Comparison of ENCODE assay signal across 1 cellular context in the genomic region with DNA sequence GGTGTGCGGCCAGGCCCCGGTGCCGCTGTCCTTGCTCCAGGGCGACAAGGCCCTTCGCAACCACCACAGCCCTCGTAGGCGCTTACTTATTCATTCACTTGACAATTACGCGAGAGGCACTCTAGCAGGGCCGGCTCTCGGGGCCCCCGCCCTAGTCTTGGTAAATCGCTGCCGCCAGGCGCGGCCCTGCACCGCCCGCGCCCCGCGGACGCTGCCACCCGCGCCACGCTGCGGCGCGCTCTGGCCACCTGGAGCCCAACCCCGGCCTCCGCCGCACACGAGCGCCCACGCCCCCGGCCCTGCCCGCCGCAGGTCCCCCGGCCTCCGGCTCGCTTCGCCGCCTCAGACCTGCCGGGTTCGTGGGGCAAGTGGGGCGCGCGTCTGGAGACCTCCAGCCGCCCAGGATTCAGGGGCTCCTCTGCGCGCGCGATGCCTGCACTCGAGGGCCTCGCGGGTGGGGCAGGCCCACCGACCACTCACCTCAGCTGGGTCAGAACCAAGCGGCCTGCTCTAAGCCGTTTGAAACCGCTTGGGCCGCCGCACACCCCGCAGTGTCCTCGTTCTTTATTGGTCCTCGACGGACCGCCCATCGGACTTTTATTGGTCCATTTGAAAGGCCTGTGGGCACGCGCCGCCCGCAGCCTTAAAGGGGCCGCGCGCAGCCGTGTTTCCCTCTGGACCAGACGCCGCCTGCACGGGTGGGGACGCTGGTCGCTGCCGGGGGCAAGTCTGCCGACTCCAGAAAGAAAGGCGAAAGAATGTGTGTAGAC.
A peak's percentile ranks its signal among the peaks of the same experiment; 100 is the strongest.
TF ChIP-seq lines count a peak whose summit lies in the region.

CKAP5 (minus strand) TSS at position 541 of the 770 bp plus-strand sequence. CDS start 25,049 bp downstream, outside the sequence.

TF ChIP-seq in HepG2, 621 proteins besides CTCF, POLR2A, EP300 and RAD21 (continued from another document and continues in another):
- TF ChIP-seq, protein P1, sequence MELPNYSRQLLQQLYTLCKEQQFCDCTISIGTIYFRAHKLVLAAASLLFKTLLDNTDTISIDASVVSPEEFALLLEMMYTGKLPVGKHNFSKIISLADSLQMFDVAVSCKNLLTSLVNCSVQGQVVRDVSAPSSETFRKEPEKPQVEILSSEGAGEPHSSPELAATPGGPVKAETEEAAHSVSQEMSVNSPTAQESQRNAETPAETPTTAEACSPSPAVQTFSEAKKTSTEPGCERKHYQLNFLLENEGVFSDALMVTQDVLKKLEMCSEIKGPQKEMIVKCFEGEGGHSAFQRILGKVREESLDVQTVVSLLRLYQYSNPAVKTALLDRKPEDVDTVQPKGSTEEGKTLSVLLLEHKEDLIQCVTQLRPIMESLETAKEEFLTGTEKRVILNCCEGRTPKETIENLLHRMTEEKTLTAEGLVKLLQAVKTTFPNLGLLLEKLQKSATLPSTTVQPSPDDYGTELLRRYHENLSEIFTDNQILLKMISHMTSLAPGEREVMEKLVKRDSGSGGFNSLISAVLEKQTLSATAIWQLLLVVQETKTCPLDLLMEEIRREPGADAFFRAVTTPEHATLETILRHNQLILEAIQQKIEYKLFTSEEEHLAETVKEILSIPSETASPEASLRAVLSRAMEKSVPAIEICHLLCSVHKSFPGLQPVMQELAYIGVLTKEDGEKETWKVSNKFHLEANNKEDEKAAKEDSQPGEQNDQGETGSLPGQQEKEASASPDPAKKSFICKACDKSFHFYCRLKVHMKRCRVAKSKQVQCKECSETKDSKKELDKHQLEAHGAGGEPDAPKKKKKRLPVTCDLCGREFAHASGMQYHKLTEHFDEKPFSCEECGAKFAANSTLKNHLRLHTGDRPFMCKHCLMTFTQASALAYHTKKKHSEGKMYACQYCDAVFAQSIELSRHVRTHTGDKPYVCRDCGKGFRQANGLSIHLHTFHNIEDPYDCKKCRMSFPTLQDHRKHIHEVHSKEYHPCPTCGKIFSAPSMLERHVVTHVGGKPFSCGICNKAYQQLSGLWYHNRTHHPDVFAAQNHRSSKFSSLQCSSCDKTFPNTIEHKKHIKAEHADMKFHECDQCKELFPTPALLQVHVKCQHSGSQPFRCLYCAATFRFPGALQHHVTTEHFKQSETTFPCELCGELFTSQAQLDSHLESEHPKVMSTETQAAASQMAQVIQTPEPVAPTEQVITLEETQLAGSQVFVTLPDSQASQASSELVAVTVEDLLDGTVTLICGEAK (IDR thresholded peaks at IDR 0.05), result no peak
- TF ChIP-seq, protein P1 (CRISPR knock-in tag; IDR thresholded peaks at IDR 0.05), result peak; percentile 78
- 0 out of 2 replicates have a peak, but pooled peaks have one; percentile 67 for TF ChIP-seq TOPORS (CRISPR knock-in tag; IDR thresholded peaks at IDR 0.05)
- peak; percentile 47; the same call in 1 of the 2 replicates for TF ChIP-seq ZHX1 (CRISPR knock-in tag; IDR thresholded peaks at IDR 0.05; ENCODE audit: low read depth)
- TF ChIP-seq MED1 (CRISPR knock-in tag; IDR thresholded peaks at IDR 0.05), result 0 out of 2 replicates have a peak, but pooled peaks have one; percentile 15
- TF ChIP-seq, protein P2, sequence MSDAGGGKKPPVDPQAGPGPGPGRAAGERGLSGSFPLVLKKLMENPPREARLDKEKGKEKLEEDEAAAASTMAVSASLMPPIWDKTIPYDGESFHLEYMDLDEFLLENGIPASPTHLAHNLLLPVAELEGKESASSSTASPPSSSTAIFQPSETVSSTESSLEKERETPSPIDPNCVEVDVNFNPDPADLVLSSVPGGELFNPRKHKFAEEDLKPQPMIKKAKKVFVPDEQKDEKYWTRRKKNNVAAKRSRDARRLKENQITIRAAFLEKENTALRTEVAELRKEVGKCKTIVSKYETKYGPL (CRISPR knock-in tag; IDR thresholded peaks at IDR 0.05), result no peak
- 0 out of 2 replicates have a peak, but pooled peaks have one; percentile 86 for TF ChIP-seq SNAPC2 (CRISPR knock-in tag; IDR thresholded peaks at IDR 0.05)
- TF ChIP-seq, protein P3, sequence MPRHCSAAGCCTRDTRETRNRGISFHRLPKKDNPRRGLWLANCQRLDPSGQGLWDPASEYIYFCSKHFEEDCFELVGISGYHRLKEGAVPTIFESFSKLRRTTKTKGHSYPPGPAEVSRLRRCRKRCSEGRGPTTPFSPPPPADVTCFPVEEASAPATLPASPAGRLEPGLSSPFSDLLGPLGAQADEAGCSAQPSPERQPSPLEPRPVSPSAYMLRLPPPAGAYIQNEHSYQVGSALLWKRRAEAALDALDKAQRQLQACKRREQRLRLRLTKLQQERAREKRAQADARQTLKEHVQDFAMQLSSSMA (CRISPR knock-in tag; IDR thresholded peaks at IDR 0.05), result no peak; the same call in 1 of the 2 replicates
- TF ChIP-seq SAP130 (CRISPR knock-in tag; IDR thresholded peaks at IDR 0.05; ENCODE audit: low read depth), result peak; percentile 87
- TF ChIP-seq PATZ1 (CRISPR knock-in tag; IDR thresholded peaks at IDR 0.05), result peak; percentile 50; the same call in 1 of the 2 replicates
- TF ChIP-seq MIER2 (CRISPR knock-in tag; IDR thresholded peaks at IDR 0.05), result no peak
- TF ChIP-seq HIC2 (CRISPR knock-in tag; IDR thresholded peaks at IDR 0.05; ENCODE audit: low read depth), result no peak
- TF ChIP-seq ZBTB10 (CRISPR knock-in tag; IDR thresholded peaks at IDR 0.05; ENCODE audit: borderline replicate concordance), result 0 out of 2 replicates have a peak, but pooled peaks have one; percentile 4
- TF ChIP-seq TOE1 (CRISPR knock-in tag; IDR thresholded peaks at IDR 0.05), result no peak
- no peak for TF ChIP-seq ZNF644 (CRISPR knock-in tag; IDR thresholded peaks at IDR 0.05; ENCODE audit: low read depth)
- no peak for TF ChIP-seq ZSCAN25 (CRISPR knock-in tag; IDR thresholded peaks at IDR 0.05)
- TF ChIP-seq FUBP1 (CRISPR knock-in tag; IDR thresholded peaks at IDR 0.05; ENCODE audit: borderline replicate concordance), result no peak
- no peak for TF ChIP-seq ZNF326 (CRISPR knock-in tag; IDR thresholded peaks at IDR 0.05; ENCODE audit: borderline replicate concordance)
- no peak for TF ChIP-seq ZNF343 (CRISPR knock-in tag; IDR thresholded peaks at IDR 0.05)
- peak; percentile 76 for TF ChIP-seq IKZF4 (CRISPR knock-in tag; IDR thresholded peaks at IDR 0.05; ENCODE audit: borderline replicate concordance, low read depth, not compliant biosample characterization)
- TF ChIP-seq TEAD2 (CRISPR knock-in tag; IDR thresholded peaks at IDR 0.05), result no peak
- TF ChIP-seq ZNF331 (CRISPR knock-in tag; IDR thresholded peaks at IDR 0.05), result peak; percentile 61; the same call in 1 of the 2 replicates
- TF ChIP-seq ZNF296 (CRISPR knock-in tag; conservative IDR thresholded peaks at IDR 0.05), result no peak
- no peak; the same call in 1 of the 2 replicates for TF ChIP-seq SOX5 (CRISPR knock-in tag; IDR thresholded peaks at IDR 0.05; ENCODE audit: borderline replicate concordance)
- TF ChIP-seq KAT7 (CRISPR knock-in tag; IDR thresholded peaks at IDR 0.05; ENCODE audit: borderline replicate concordance), result peak; percentile 76; the same call in 1 of the 2 replicates
